In the genomic region with DNA sequence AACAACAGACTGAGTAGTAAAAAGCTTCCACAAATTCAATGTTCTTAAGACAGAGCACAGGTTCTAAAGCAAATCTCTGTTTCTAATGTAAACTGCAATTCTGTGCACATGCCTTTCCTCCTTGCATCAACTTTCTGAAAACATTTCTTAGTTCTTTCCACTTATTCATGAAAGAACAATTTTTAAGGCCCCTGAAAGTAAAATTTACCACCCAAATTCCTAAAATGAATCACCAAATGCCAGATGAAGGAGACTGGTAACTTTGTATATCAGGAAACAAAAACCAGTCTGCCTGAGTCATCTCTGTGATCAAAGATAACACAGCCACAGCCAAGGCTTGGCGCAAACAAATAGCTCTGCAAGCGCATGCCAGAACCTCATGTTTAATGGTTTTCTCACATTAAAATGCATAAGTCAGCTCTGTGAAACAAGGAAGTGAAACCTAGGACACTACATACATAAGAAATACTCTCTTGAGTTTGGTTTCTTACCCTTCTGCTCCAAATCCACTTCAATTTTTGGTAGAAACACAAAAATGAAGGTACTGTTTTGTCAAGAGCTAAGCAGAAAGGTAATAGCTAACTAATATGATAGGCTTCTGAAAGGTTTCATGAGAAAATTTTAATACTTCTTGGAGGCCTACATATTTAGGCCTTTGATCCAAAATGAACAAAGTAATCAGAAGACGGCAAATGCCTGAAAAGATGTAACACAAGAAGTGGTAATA, we compare ENCODE assay signal across 8 cellular contexts.
DNase-seq lines count a peak whose midpoint lies in the region; ATAC-seq and TF ChIP-seq lines count a peak whose summit lies in the region.

No MANE protein-coding gene starts in this region.

- H3K4me3 Mint-ChIP-seq in WTC11, result no peak overlapping the region
- peak overlapping the region; percentile 42 for H3K4me3 Mint-ChIP-seq in central memory CD8-positive, alpha-beta T cell

- peaks cover 2% of the 10 kb centered on the region for H3F3A ChIP-seq in DOHH2 (ENCODE audit: control insufficient read depth, insufficient read depth)

- no peaks in the 10 kb centered on the region for H3K9me2 ChIP-seq in DOHH2 (replicated peaks; ENCODE audit: control insufficient read depth, low read length)

- H3K4me3 ChIP-seq in DOHH2 (ENCODE audit: low read length) (peak overlapping the region; percentile 11; the same call in 1 of the 2 replicates), lower lobe of right lung (no peak overlapping the region)

- ATAC-seq in GM21786 (IDR thresholded peaks at IDR 0.05; ENCODE audit: unreplicated experiment) (peak; percentile 85), WTC11 (no peak), lower lobe of right lung (peak; percentile 85 to 86)
- ATAC-seq in central memory CD8-positive, alpha-beta T cell (replicated peaks; ENCODE audit: extremely low read depth, poor library complexity, severe bottlenecking), result peak; percentile 98

- H3K27ac ChIP-seq in DOHH2 (ENCODE audit: low read depth, low read length) (peak overlapping the region; percentile 25; the same call in 1 of the 2 replicates), KOPT-K1 (ENCODE audit: low read depth, low read length, poor library complexity, severe bottlenecking) (peak overlapping the region; percentile 65), lower lobe of right lung (peak overlapping the region; percentile 39)

- TF ChIP-seq CTCF in DOHH2 (IDR thresholded peaks at IDR 0.05; ENCODE audit: low read depth, low read length, poor library complexity, severe bottlenecking) (no peak), WTC11 (IDR thresholded peaks at IDR 0.05) (no peak), lower lobe of right lung (IDR thresholded peaks at IDR 0.05) (no peak)

- CTCF ChIA-PET in WTC11 (lab: Charles Lee), result no interaction called here

- intact Hi-C loops in lower lobe of right lung (cut with DNase I), result no loop called here

- peak overlapping the region; percentile 55 for H3K4me2 ChIP-seq in DOHH2 (ENCODE audit: low read length)

- 0 out of 2 replicates have a peak, but pooled peaks cover 3% of the 10 kb centered on the region for H3K9me3 Mint-ChIP-seq in WTC11
- H3K9me3 Mint-ChIP-seq in central memory CD8-positive, alpha-beta T cell, result no peaks in the 10 kb centered on the region

- H3K9me3 ChIP-seq in DOHH2 (ENCODE audit: control insufficient read depth, insufficient read depth, low read length) (no peaks in the 10 kb centered on the region), KOPT-K1 (ENCODE audit: insufficient read depth, low read length, poor library complexity, severe bottlenecking) (no peaks in the 10 kb centered on the region), lower lobe of right lung (no peaks in the 10 kb centered on the region)

- H4K20me1 ChIP-seq in DOHH2 (ENCODE audit: control insufficient read depth, insufficient read depth, low read depth, low read length), result no peaks in the 10 kb centered on the region

- H3K36me3 ChIP-seq in DOHH2 (ENCODE audit: control insufficient read depth, low read length) (peaks cover 18% of the 10 kb centered on the region), KOPT-K1 (ENCODE audit: insufficient read depth, low read length) (0 out of 2 replicates have a peak, but pooled peaks cover 6% of the 10 kb centered on the region), lower lobe of right lung (no peaks in the 10 kb centered on the region)

- POLR2A ChIA-PET in WTC11 (lab: Charles Lee), result no interaction called here

- H3K79me2 ChIP-seq in DOHH2 (ENCODE audit: control insufficient read depth, low read length), result no peaks in the 10 kb centered on the region

- H3K27me3 Mint-ChIP-seq in WTC11 (ENCODE audit: low read depth), result no peaks in the 10 kb centered on the region
- no peaks in the 10 kb centered on the region for H3K27me3 Mint-ChIP-seq in central memory CD8-positive, alpha-beta T cell

- H3K4me1 ChIP-seq in DOHH2 (ENCODE audit: control insufficient read depth, low read length), result peaks cover 24% of the 10 kb centered on the region
- H3K4me1 ChIP-seq in lower lobe of right lung, result peaks cover 26% of the 10 kb centered on the region

- DNase-seq in WTC11 (ENCODE audit: low spot score) (no peak), lower lobe of right lung (peak; percentile 57), GM19240 (ENCODE audit: insufficient read length, low spot score) (no peak)
- peak in 1 of 2 donors; percentile 40 for DNase-seq in central memory CD8-positive, alpha-beta T cell (ENCODE audit: low spot score in 2 of 2)
- peak; percentile 24 for DNase-seq in stimulated activated CD8-positive, alpha-beta memory T cell treated with anti-CD3 and anti-CD28 coated beads, Interleukin-12 subunit alpha, Interleukin-12 subunit beta, amount 100 ng/mL, for 4 hours (ENCODE audit: low read depth)

- peaks cover 5% of the 10 kb centered on the region; the same call in 1 of the 2 replicates for H3K36me3 Mint-ChIP-seq in WTC11
- peaks cover 6% of the 10 kb centered on the region for H3K36me3 Mint-ChIP-seq in central memory CD8-positive, alpha-beta T cell (ENCODE audit: insufficient read depth)

- H3K27ac Mint-ChIP-seq in WTC11, result peak overlapping the region; percentile 53
- peak overlapping the region; percentile 97 for H3K27ac Mint-ChIP-seq in central memory CD8-positive, alpha-beta T cell (ENCODE audit: low read depth)

- H3K27me3 ChIP-seq in DOHH2 (ENCODE audit: control insufficient read depth, low read length) (no peaks in the 10 kb centered on the region), lower lobe of right lung (ENCODE audit: low read depth) (no peaks in the 10 kb centered on the region)

- H3K4me1 Mint-ChIP-seq in WTC11, result no peaks in the 10 kb centered on the region
- H3K4me1 Mint-ChIP-seq in central memory CD8-positive, alpha-beta T cell, result peaks cover 34% of the 10 kb centered on the region

TF ChIP-seq in WTC11, 78 proteins besides CTCF, POLR2A, EP300 and RAD21:
- TF ChIP-seq IRF2 (CRISPR knock-in tag; IDR thresholded peaks at IDR 0.05; ENCODE audit: borderline replicate concordance, low read depth) (no peak), ZBTB43 (CRISPR knock-in tag; IDR thresholded peaks at IDR 0.05) (no peak), TCF7 (CRISPR knock-in tag; IDR thresholded peaks at IDR 0.05; ENCODE audit: low read depth) (no peak), ZNF138 (CRISPR knock-in tag; conservative IDR thresholded peaks at IDR 0.05) (no peak), SMAD4 (CRISPR knock-in tag; IDR thresholded peaks at IDR 0.05) (no peak), TEAD4 (CRISPR knock-in tag; IDR thresholded peaks at IDR 0.05) (no peak), JUN (CRISPR knock-in tag; IDR thresholded peaks at IDR 0.05) (no peak)
TF ChIP-seq in WTC11: peak in this region for 0.

Comparison
In these comparisons a context has a peak if more than half of its experiments do, and no peak if none do; other contexts are left out.
1. DNase-seq: peak in lower lobe of right lung (single experiment) and stimulated activated CD8-positive, alpha-beta memory T cell treated with anti-CD3 and anti-CD28 coated beads, Interleukin-12 subunit alpha, Interleukin-12 subunit beta, amount 100 ng/mL, for 4 hours (single experiment); none in WTC11 (single experiment) and GM19240 (single experiment).
2. Peak in every context shown above with its lines, with median percentiles within 50 percentile points of each other: H3K27ac ChIP-seq.